In genomic region chr17:16417896-16418683, GRCh38 we compare ENCODE assay signal across 9 cellular contexts. TPM values are rescaled to one million over a fixed set of nuclear protein-coding genes. Genes with fewer than 3 reads are reported as not detected.
DNase-seq lines count a peak whose midpoint lies in the region; ATAC-seq, FAIRE-seq and TF ChIP-seq lines count a peak whose summit lies in the region.
"Had no signal": no experiment of that assay in that cellular context is flagged by ENCODE, and none has a peak within 500 bp of the region (broad histone marks: within the 10 kb centered on the region; RNA-seq: fewer than 3 reads in every experiment).

No MANE protein-coding gene starts in this region.

- TF ChIP-seq CTCF in prostate gland (IDR thresholded peaks at IDR 0.05), result no peak
- no peak for TF ChIP-seq CTCF in pancreas (IDR thresholded peaks at IDR 0.05)

- peak overlapping the region; percentile 54 for H3K27ac ChIP-seq in effector memory CD4-positive, alpha-beta T cell (ENCODE audit: insufficient read depth, low read length, poor library complexity, severe bottlenecking)
- H3K27ac ChIP-seq in prostate gland, result peak overlapping the region; percentile 51 to 53
- no peak overlapping the region for H3K27ac ChIP-seq in pancreas

- intact Hi-C loops in prostate gland (cut with DNase I), result no loop called here
- intact Hi-C loops in pancreas (cut with DNase I), result no loop called here

- peaks cover 47% of the 10 kb centered on the region for H3K4me1 ChIP-seq in effector memory CD4-positive, alpha-beta T cell (ENCODE audit: control insufficient read depth, insufficient read depth, low read length, poor library complexity, severe bottlenecking)
- H3K4me1 ChIP-seq in prostate gland (replicated peaks), result no peaks in the 10 kb centered on the region
- H3K4me1 ChIP-seq in pancreas, result peaks cover 0 to 7% (median 0%) of the 10 kb centered on the region in 3 donors

- DNase-seq in Daoy (ENCODE audit: low read depth) (peak; percentile 69), M059J (ENCODE audit: low read depth) (peak; percentile 78), prostate gland (ENCODE audit: low spot score) (no peak), NAMALWA (ENCODE audit: low spot score) (no peak), pancreas (no peak)
- DNase-seq in effector memory CD4-positive, alpha-beta T cell, result no peak
- DNase-seq in activated CD4-positive, CD25-positive, alpha-beta regulatory T cell treated with anti-CD3 and anti-CD28 coated beads, Interleukin-2, amount 50 U/mL, for 72 hours, result no peak
- DNase-seq: occipital lobe had no signal

- H3K4me3 ChIP-seq in effector memory CD4-positive, alpha-beta T cell (ENCODE audit: insufficient read depth, low read depth, low read length, poor library complexity, severe bottlenecking), result no peak overlapping the region
- H3K4me3 ChIP-seq in prostate gland (no peak overlapping the region), pancreas (no peak overlapping the region)

- TF ChIP-seq POLR2A in prostate gland (IDR thresholded peaks at IDR 0.05), result no peak

- no peaks in the 10 kb centered on the region for H3K9me3 ChIP-seq in effector memory CD4-positive, alpha-beta T cell (ENCODE audit: control insufficient read depth, low read length)
- H3K9me3 ChIP-seq in prostate gland (no peaks in the 10 kb centered on the region), pancreas (no peaks in the 10 kb centered on the region)

- H3K27me3 ChIP-seq in effector memory CD4-positive, alpha-beta T cell (replicated peaks; ENCODE audit: control insufficient read depth, insufficient read depth, low read length, poor library complexity, severe bottlenecking), result no peaks in the 10 kb centered on the region
- H3K27me3 ChIP-seq in prostate gland (replicated peaks; ENCODE audit: insufficient read depth) (no peaks in the 10 kb centered on the region), pancreas (no peaks in the 10 kb centered on the region)

- no peak for ATAC-seq in GM21529 (IDR thresholded peaks at IDR 0.05; ENCODE audit: unreplicated experiment)
- ATAC-seq in pancreas, result no peak

- peaks cover 46% of the 10 kb centered on the region for H3K36me3 ChIP-seq in effector memory CD4-positive, alpha-beta T cell (ENCODE audit: control insufficient read depth, insufficient read depth, low read length)
- H3K36me3 ChIP-seq in prostate gland, result no peaks in the 10 kb centered on the region
- no peaks in the 10 kb centered on the region for H3K36me3 ChIP-seq in pancreas

- 69% methylated on average over 7 of the region's 7 CpGs for WGBS in prostate gland
- 79 to 80% methylated on average over 7 of the region's 7 CpGs for WGBS in pancreas, 2 donors

- no peak for FAIRE-seq in pancreas (lab: Jason Lieb, UNC)

RNA-seq across cellular contexts. Expression of gene TRPV2, which starts 2.7 kb away (rescaled TPM):
- 0.06 and 2.3 TPM in 2 replicates for total RNA-seq in Daoy (2014; rRNA removed; shearing (Covaris generic))
- total RNA-seq in M059J (2014; rRNA removed; shearing (Covaris generic)), result 2.5 and 4.1 TPM in 2 replicates
- total RNA-seq in prostate gland, result 10 to 100 TPM in 1 of 2 donors, 1 to 10 TPM in 1; 7.1 to 11.0 TPM
- total RNA-seq in pancreas, result 10 to 100 TPM in 2 of 6 donors, 1 to 10 TPM in 4; 2.8 to 14.7 (median 6.0) TPM
- 10 to 100 TPM in 1 of 2 donors, 1 to 10 TPM in 1; 7.8 to 10.8 TPM for polyA plus RNA-seq in pancreas

RNA-seq across cellular contexts. Expression of gene UBB, which starts 37.2 kb away (rescaled TPM):
- 1,877 and 2,346 TPM in 2 replicates for total RNA-seq in Daoy (2014; rRNA removed; shearing (Covaris generic))
- 1,843 and 2,251 TPM in 2 replicates for total RNA-seq in M059J (2014; rRNA removed; shearing (Covaris generic))
- total RNA-seq in prostate gland (1,000 to 10,000 TPM; 1,174 to 1,571 TPM), pancreas (100 to 1,000 TPM; 479 to 972 (median 684) TPM)
- 100 to 1,000 TPM; 321 to 937 TPM for polyA plus RNA-seq in pancreas

Comparison
In these comparisons a context has a peak if more than half of its experiments do, and no peak if none do; other contexts are left out.
1. DNase-seq: peak in Daoy (single experiment) and M059J (single experiment); none in effector memory CD4-positive, alpha-beta T cell (0 of 3), prostate gland (single experiment), NAMALWA (single experiment), pancreas (0 of 6) and activated CD4-positive, CD25-positive, alpha-beta regulatory T cell treated with anti-CD3 and anti-CD28 coated beads, Interleukin-2, amount 50 U/mL, for 72 hours (single experiment).
2. H3K27ac ChIP-seq: peak in effector memory CD4-positive, alpha-beta T cell (single experiment) and prostate gland (2 of 2); none in pancreas (0 of 4).